Comparison of ENCODE assay signal across 1 cellular context in genomic region chr14:24442240-24443052, GRCh38.
TF ChIP-seq lines count a peak whose summit lies in the region.

TSS of gene SDR39U1 (minus strand) at chr14:24442776. CDS start at chr14:24442769, 7 bp downstream.

TF ChIP-seq in HepG2, 621 proteins besides CTCF, POLR2A, EP300 and RAD21 (continued from another document and continues in another):
- TF ChIP-seq HINFP (CRISPR knock-in tag; IDR thresholded peaks at IDR 0.05; ENCODE audit: low read depth) (peak; percentile 9; the same call in 1 of the 2 replicates), ZNF75D (CRISPR knock-in tag; IDR thresholded peaks at IDR 0.05; ENCODE audit: borderline replicate concordance) (peak; percentile 14; the same call in 1 of the 2 replicates), TCF7 (IDR thresholded peaks at IDR 0.05; ENCODE audit: low read depth) (no peak; the same call in 1 of the 2 replicates), IKZF4 (CRISPR knock-in tag; IDR thresholded peaks at IDR 0.05; ENCODE audit: borderline replicate concordance, low read depth, not compliant biosample characterization) (peak; percentile 90), NFYC (CRISPR knock-in tag; IDR thresholded peaks at IDR 0.05) (peak; percentile 92), ZNF281 (CRISPR knock-in tag; IDR thresholded peaks at IDR 0.05; ENCODE audit: borderline replicate concordance) (peak; percentile 43; the same call in 1 of the 2 replicates), HOXA7 (CRISPR knock-in tag; IDR thresholded peaks at IDR 0.05) (no peak), SETDB1 (CRISPR knock-in tag; IDR thresholded peaks at IDR 0.05; ENCODE audit: borderline replicate concordance) (no peak), ZGPAT (CRISPR knock-in tag; IDR thresholded peaks at IDR 0.05) (peak; percentile 99), MXD3 (CRISPR knock-in tag; IDR thresholded peaks at IDR 0.05) (peak; percentile 95; the same call in 1 of the 2 replicates), MLLT10 (CRISPR knock-in tag; IDR thresholded peaks at IDR 0.05) (no peak), IRF2 (CRISPR knock-in tag; IDR thresholded peaks at IDR 0.05) (peak; percentile 95), DPF2 (CRISPR knock-in tag; IDR thresholded peaks at IDR 0.05; ENCODE audit: borderline replicate concordance, low read depth) (0 out of 2 replicates have a peak, but pooled peaks have one; percentile 41), TAF1 (CRISPR knock-in tag; IDR thresholded peaks at IDR 0.05) (peak; percentile 97), IRF9 (CRISPR knock-in tag; IDR thresholded peaks at IDR 0.05; ENCODE audit: borderline replicate concordance) (peak; percentile 94), SALL2 (CRISPR knock-in tag; IDR thresholded peaks at IDR 0.05) (peak; percentile 96; the same call in 1 of the 2 replicates), ETV5 (CRISPR knock-in tag; IDR thresholded peaks at IDR 0.05; ENCODE audit: borderline replicate concordance) (peak; percentile 90), KDM5A (IDR thresholded peaks at IDR 0.05; ENCODE audit: borderline replicate concordance, low read length) (peak; percentile 65; the same call in 1 of the 2 replicates), RBAK (CRISPR knock-in tag; IDR thresholded peaks at IDR 0.05) (peak; percentile 15; the same call in 1 of the 2 replicates), ARNTL (CRISPR knock-in tag; IDR thresholded peaks at IDR 0.05) (peak; percentile 92), HMGXB3 (CRISPR knock-in tag; IDR thresholded peaks at IDR 0.05; ENCODE audit: borderline replicate concordance) (peak; percentile 32), ATRX (CRISPR knock-in tag; IDR thresholded peaks at IDR 0.05; ENCODE audit: borderline replicate concordance) (peak; percentile 80; the same call in 1 of the 2 replicates), RCOR2 (CRISPR knock-in tag; IDR thresholded peaks at IDR 0.05) (no peak; the same call in 1 of the 2 replicates), SNRNP70 (IDR thresholded peaks at IDR 0.05; ENCODE audit: low read depth, low read length) (no peak), ZBTB33 (CRISPR knock-in tag; IDR thresholded peaks at IDR 0.05) (peak; percentile 9; the same call in 1 of the 2 replicates), ZNF34 (CRISPR knock-in tag; IDR thresholded peaks at IDR 0.05; ENCODE audit: borderline replicate concordance) (peak; percentile 90), ZNF503 (CRISPR knock-in tag; IDR thresholded peaks at IDR 0.05) (no peak; the same call in none of the 2 replicates), KAT8 (CRISPR knock-in tag; IDR thresholded peaks at IDR 0.05) (peak; percentile 99), ZNF234 (CRISPR knock-in tag; conservative IDR thresholded peaks at IDR 0.05) (peak; percentile 95), SNAPC4 (CRISPR knock-in tag; IDR thresholded peaks at IDR 0.05) (peak; percentile 83; the same call in 1 of the 2 replicates), NCOA2 (CRISPR knock-in tag; IDR thresholded peaks at IDR 0.05) (no peak; the same call in 1 of the 2 replicates), ZNF549 (CRISPR knock-in tag; IDR thresholded peaks at IDR 0.05) (peak; percentile 68; the same call in 1 of the 2 replicates), RAD51 (IDR thresholded peaks at IDR 0.05; ENCODE audit: borderline replicate concordance) (peak; percentile 92)
